ENCODE assay signal across 8 cellular contexts in the genomic region with DNA sequence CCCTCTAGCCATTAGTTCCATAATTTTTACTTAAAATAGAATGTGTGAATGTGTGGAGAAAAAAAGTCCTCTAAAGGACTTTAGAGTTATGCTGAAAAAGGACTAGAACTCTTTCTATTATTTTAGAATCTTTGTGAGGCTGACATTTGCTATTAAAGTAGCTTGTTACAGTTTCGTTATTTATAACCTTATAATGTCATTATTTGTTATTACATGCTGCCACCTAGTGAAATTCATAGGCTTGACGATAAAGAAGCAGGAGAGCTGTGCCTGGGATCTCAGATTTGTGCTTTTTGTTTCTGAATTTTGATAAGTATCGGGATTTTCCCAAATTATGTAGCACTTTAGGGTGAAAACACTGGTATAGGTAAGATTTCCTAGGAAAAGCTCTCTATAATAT. TPM values are rescaled to one million over a fixed set of nuclear protein-coding genes. Genes with fewer than 3 reads are reported as not detected.
DNase-seq lines count a peak whose midpoint lies in the region; ATAC-seq and TF ChIP-seq lines count a peak whose summit lies in the region.

No MANE protein-coding gene starts in this region.

- no peaks in the 10 kb centered on the region for H3K27me3 Mint-ChIP-seq in nephron (ENCODE audit: low read depth)

- H3K4me3 ChIP-seq in HL-60 (replicated peaks; ENCODE audit: insufficient read depth, low read length) (no peak overlapping the region), Peyer's patch (no peak overlapping the region), epithelial cell of proximal tubule (ENCODE audit: low read depth, low read length) (no peak overlapping the region)

- no peak overlapping the region for H3K27ac Mint-ChIP-seq in nephron

- no peak overlapping the region for H3K4me3 Mint-ChIP-seq in nephron

- no peaks in the 10 kb centered on the region for H3K9me3 ChIP-seq in Peyer's patch

- H3K4me1 ChIP-seq in Peyer's patch, result no peaks in the 10 kb centered on the region

- H3K27ac ChIP-seq in HL-60 (replicated peaks), result no peak overlapping the region
- no peak overlapping the region for H3K27ac ChIP-seq in Peyer's patch

- no peaks in the 10 kb centered on the region for H3K27me3 ChIP-seq in HL-60 (ENCODE audit: insufficient read depth, poor library complexity, severe bottlenecking)
- H3K27me3 ChIP-seq in Peyer's patch, result no peaks in the 10 kb centered on the region

- H3K36me3 ChIP-seq in Peyer's patch, result no peaks in the 10 kb centered on the region

- no peak for TF ChIP-seq POLR2A in Peyer's patch (IDR thresholded peaks at IDR 0.05)

- no peaks in the 10 kb centered on the region for H3K4me1 Mint-ChIP-seq in nephron

- no peak for ATAC-seq in HG02970 (IDR thresholded peaks at IDR 0.05; ENCODE audit: low FRiP score, unreplicated experiment)

- peaks cover 12% of the 10 kb centered on the region for H3K36me3 Mint-ChIP-seq in nephron (ENCODE audit: low read depth)

- TF ChIP-seq CTCF in GM12874 (IDR thresholded peaks at IDR 0.05; ENCODE audit: insufficient read depth, low read depth, low read length), result peak; percentile 21; the same call in 1 of the 2 replicates
- peak; percentile 34 for TF ChIP-seq CTCF in HL-60 (IDR thresholded peaks at IDR 0.05; ENCODE audit: insufficient read depth, low read length)
- peak in 5 of 6 experiments; percentile 6 to 76 (median 57) for TF ChIP-seq CTCF in Peyer's patch (IDR thresholded peaks at IDR 0.05)
- TF ChIP-seq CTCF in epithelial cell of proximal tubule (conservative IDR thresholded peaks at IDR 0.05; ENCODE audit: low read depth, low read length), result peak; percentile 60
- TF ChIP-seq CTCF in nephron (IDR thresholded peaks at IDR 0.05; ENCODE audit: unreplicated experiment in 3 of 3), result peak; percentile 52 to 63 (median 58)

- DNase-seq in AG08395 (ENCODE audit: low spot score), result peak; percentile 69
- peak in 1 of 2 experiments; percentile 11 for DNase-seq in HL-60 (ENCODE audit: low read depth in 1 of 2, low spot score in 1 of 2)
- DNase-seq in Peyer's patch, result no peak
- no peak for DNase-seq in epithelial cell of proximal tubule (ENCODE audit: low read depth)
- DNase-seq in activated CD4-positive, alpha-beta T cell treated with anti-CD3 and anti-CD28 coated beads for 48 hours, result no peak

- H3K9me3 Mint-ChIP-seq in nephron, result no peaks in the 10 kb centered on the region

RNA-seq across cellular contexts. Expression of gene TAPT1, which starts 38.5 kb away (rescaled TPM):
- total RNA-seq in Peyer's patch (10 to 100 TPM; 22.4 to 43.7 (median 33.7) TPM), epithelial cell of proximal tubule (7.0 and 12.7 TPM in 2 replicates)
